In the genomic region with DNA sequence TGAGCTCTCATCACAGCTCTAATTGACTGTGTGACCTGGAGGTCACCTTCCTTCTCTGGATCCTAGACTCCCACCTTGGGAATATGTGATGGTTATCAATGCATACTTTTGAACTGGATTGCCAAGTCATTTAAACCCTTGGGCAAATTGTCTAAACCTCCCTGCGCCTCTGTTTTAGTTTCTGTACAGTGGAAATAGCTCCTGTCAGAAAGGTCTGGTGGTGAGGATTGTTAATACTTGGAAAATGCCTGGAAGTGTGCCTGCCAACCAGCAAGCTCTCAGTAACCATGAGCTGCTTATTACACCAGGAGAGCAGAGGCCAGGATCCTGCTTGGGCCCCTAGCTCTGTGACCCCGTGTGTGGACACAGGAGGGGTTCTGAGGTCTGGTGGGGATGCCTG, we compare ENCODE assay signal across 12 cellular contexts.
DNase-seq lines count a peak whose midpoint lies in the region; ATAC-seq and TF ChIP-seq lines count a peak whose summit lies in the region.
"Had no signal": no experiment of that assay in that cellular context is flagged by ENCODE, and none has a peak within 500 bp of the region (broad histone marks: within the 10 kb centered on the region; RNA-seq: fewer than 3 reads in every experiment).

No MANE protein-coding gene starts in this region.

- H3K4me3 Mint-ChIP-seq in neural crest cell: peak overlapping the region; percentile 80
- H3K4me3 Mint-ChIP-seq: activated T-cell treated with anti-CD3 and anti-CD28 coated beads, Interleukin-2, amount 50 U/mL, for 4 hours had no signal

- peaks cover 3% of the 10 kb centered on the region for H3K36me3 Mint-ChIP-seq in neural crest cell (ENCODE audit: low read depth)

- TF ChIP-seq CTCF in neural crest cell (conservative IDR thresholded peaks at IDR 0.05) (no peak), GM20000 (IDR thresholded peaks at IDR 0.05; ENCODE audit: extremely low read depth, missing control alignments) (no peak)

- H3K27me3 ChIP-seq in ACC112 (ENCODE audit: insufficient read depth, low read length) (no peaks in the 10 kb centered on the region), SJSA1 (replicated peaks) (no peaks in the 10 kb centered on the region)

- H3K4me1 Mint-ChIP-seq in neural crest cell: peaks cover 71% of the 10 kb centered on the region

- ATAC-seq in GM19035 (IDR thresholded peaks at IDR 0.05; ENCODE audit: unreplicated experiment) (no peak), HG03025 (IDR thresholded peaks at IDR 0.05; ENCODE audit: low FRiP score, unreplicated experiment) (no peak)
- ATAC-seq: activated T-cell treated with anti-CD3 and anti-CD28 coated beads, Interleukin-2, amount 50 U/mL, for 4 hours had no signal

- no peaks in the 10 kb centered on the region for H3K9me3 Mint-ChIP-seq in neural crest cell
- H3K9me3 Mint-ChIP-seq: activated T-cell treated with anti-CD3 and anti-CD28 coated beads, Interleukin-2, amount 50 U/mL, for 4 hours had no signal

- DNase-seq in SJSA1 (ENCODE audit: low read depth in 1 of 2, low spot score in 2 of 2) (no peak), epithelial cell of prostate (ENCODE audit: low read depth, low spot score) (no peak), neural crest cell (ENCODE audit: low read depth, low spot score) (no peak), GM20000 (ENCODE audit: low spot score) (no peak), NCI-H526 treated with DMSO at 0.1 percent for 48 hours (lab: John Stamatoyannopoulos, UW) (no peak)
- DNase-seq: activated T-cell treated with anti-CD3 and anti-CD28 coated beads, Interleukin-2, amount 50 U/mL, for 4 hours; KG1; NCI-H2029 treated with DMSO at 0.1 percent for 48 hours; SW 1271 had no signal

- H3K27ac ChIP-seq in ACC112 (ENCODE audit: low read depth, low read length) (0 out of 2 replicates have a peak overlapping the region, but pooled peaks have one; percentile 28), SJSA1 (peak overlapping the region; percentile 72), epithelial cell of prostate (peak overlapping the region; percentile 73)

- H3K27me3 Mint-ChIP-seq in neural crest cell (ENCODE audit: low read depth): peaks cover 32% of the 10 kb centered on the region

- H3K79me2 ChIP-seq in ACC112 (ENCODE audit: control insufficient read depth, insufficient read depth, low read length, unreplicated experiment): peaks cover 5% of the 10 kb centered on the region

- H3K36me3 ChIP-seq in ACC112 (ENCODE audit: insufficient read depth, low read length) (no peaks in the 10 kb centered on the region), SJSA1 (peaks cover 24% of the 10 kb centered on the region)

- H3K9me3 ChIP-seq in SJSA1 (replicated peaks): no peaks in the 10 kb centered on the region

- H2AFZ ChIP-seq in ACC112 (ENCODE audit: low read length, unreplicated experiment): no peak overlapping the region

- peaks cover 51% of the 10 kb centered on the region for H3K4me1 ChIP-seq in ACC112 (ENCODE audit: control insufficient read depth, insufficient read depth, low read length, unreplicated experiment)
- peaks cover 57% of the 10 kb centered on the region for H3K4me1 ChIP-seq in SJSA1 (replicated peaks)

- peak overlapping the region; percentile 15 for H3K27ac Mint-ChIP-seq in neural crest cell (ENCODE audit: unreplicated experiment)

- H3K4me3 ChIP-seq in ACC112 (ENCODE audit: low read depth, low read length) (no peak overlapping the region), SJSA1 (no peak overlapping the region)
